In the genomic region with DNA sequence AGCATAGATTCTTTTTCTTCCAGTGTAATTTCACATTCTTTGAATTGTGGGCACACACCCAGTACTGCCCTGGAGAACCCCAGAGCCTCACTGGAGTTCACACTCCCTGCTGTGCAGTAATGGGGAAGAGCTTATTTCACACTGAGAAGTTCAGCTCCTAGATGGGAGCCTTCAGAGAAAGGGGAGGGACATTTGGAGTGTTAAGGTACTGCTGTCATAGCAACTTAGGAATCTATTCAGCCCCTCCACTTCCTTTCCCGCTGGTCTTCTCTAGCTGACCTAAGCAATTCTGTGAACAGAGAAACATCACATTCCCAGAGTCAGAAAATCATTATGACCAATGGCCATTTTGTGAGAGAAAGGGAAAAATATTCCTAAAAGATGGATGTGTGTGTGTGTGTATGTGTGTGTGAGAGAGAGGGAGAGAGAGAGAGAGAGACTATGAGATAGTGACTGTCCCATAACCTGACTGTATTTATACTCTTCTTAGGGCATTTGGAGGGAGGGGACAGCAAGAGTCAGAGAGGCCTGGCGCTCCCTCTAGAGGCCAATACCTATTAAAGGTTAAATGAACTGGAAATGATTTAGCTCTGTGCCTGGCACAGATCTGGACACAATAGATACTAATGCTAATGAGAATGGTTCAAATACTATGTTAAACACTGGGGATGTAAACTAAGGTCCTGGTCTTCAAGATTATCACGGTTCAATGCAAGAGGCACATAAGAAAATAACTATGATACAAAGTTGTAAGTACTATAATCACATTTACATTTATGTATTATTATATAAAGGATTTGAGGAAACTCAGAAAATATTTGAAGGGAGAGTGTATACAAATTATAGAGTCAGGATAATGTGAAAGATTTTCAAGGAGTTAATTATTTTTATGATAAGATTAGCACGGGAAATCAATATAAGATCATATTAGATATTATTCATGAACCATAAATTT, we compare ENCODE assay signal across 8 cellular contexts. TPM values are rescaled to one million over a fixed set of nuclear protein-coding genes. Genes with fewer than 3 reads are reported as not detected.
DNase-seq lines count a peak whose midpoint lies in the region; ATAC-seq and TF ChIP-seq lines count a peak whose summit lies in the region.

No MANE protein-coding gene starts in this region.

- no peak overlapping the region; the same call in 1 of the 2 replicates for H3K9ac ChIP-seq in iPS-20b (ENCODE audit: low read depth, low read length)

- WGBS in body of pancreas, 2 donors, result 14 to 17% methylated on average over 4 of the region's 4 CpGs

- intact Hi-C loops in body of pancreas (cut with DNase I), result no loop called here

- DNase-seq in SIG-M5 treated with dmso at 0.1 percent for 504 hours (lab: John Stamatoyannopoulos, UW; ENCODE audit: unreplicated experiment) (peak; percentile 71), SIG-M5 (lab: John Stamatoyannopoulos, UW) (no peak), H7 (peak; percentile 49), RKO (ENCODE audit: low spot score) (peak; percentile 76), body of pancreas (peak; percentile 60 to 75 (median 68))
- DNase-seq in Jurkat, Clone E6-1 (ENCODE audit: low read depth, low spot score), result peak; percentile 39
- DNase-seq in stimulated activated CD4-positive, alpha-beta T cell treated with anti-CD3 and anti-CD28 coated beads, Interleukin-15, amount 100 ng/mL, for 24 hours, result peak; percentile 48

- ATAC-seq in body of pancreas, result peak; percentile 80

- H3K27me3 ChIP-seq in H7 (ENCODE audit: control insufficient read depth, insufficient read depth, low read length), result peaks cover 17% of the 10 kb centered on the region
- H3K27me3 ChIP-seq in body of pancreas, result no peaks in the 10 kb centered on the region
- peaks cover 34% of the 10 kb centered on the region for H3K27me3 ChIP-seq in iPS-20b (ENCODE audit: insufficient read depth, low read length)

- H3K4me1 ChIP-seq in body of pancreas, result peaks cover 35% of the 10 kb centered on the region
- peaks cover 19% of the 10 kb centered on the region for H3K4me1 ChIP-seq in iPS-20b (ENCODE audit: insufficient read depth, low read length)

- H3K4me3 ChIP-seq in H7 (ENCODE audit: insufficient read depth, low read depth, low read length) (no peak overlapping the region), body of pancreas (no peak overlapping the region), iPS-20b (ENCODE audit: low read length) (peak overlapping the region; percentile 41)
- no peak overlapping the region for H3K4me3 ChIP-seq in Jurkat, Clone E6-1 (ENCODE audit: low read length)

- no peak for TF ChIP-seq POLR2A in body of pancreas (IDR thresholded peaks at IDR 0.05)

- H3K9me3 ChIP-seq in body of pancreas (no peaks in the 10 kb centered on the region), iPS-20b (ENCODE audit: insufficient read depth, low read depth, low read length) (no peaks in the 10 kb centered on the region)

- H3K36me3 ChIP-seq in H7 (replicated peaks; ENCODE audit: control insufficient read depth, insufficient read depth, low read length), result no peaks in the 10 kb centered on the region
- no peaks in the 10 kb centered on the region for H3K36me3 ChIP-seq in body of pancreas (replicated peaks in 1 of 2; ENCODE audit: insufficient read depth in 1 of 2, low read depth in 2 of 2)
- no peaks in the 10 kb centered on the region for H3K36me3 ChIP-seq in iPS-20b (ENCODE audit: insufficient read depth, low read depth, low read length)

- peak; percentile 37 to 82 (median 67) for TF ChIP-seq CTCF in body of pancreas (IDR thresholded peaks at IDR 0.05)

- H3K27ac ChIP-seq in body of pancreas, result no peak overlapping the region
- no peak overlapping the region for H3K27ac ChIP-seq in iPS-20b (ENCODE audit: low read length)

RNA-seq across cellular contexts. Expression of a gene that starts 41.5 kb away (rescaled TPM):
- total RNA-seq in H7 (2014; rRNA removed; shearing (Covaris generic)), result 51.3 and 51.5 TPM in 2 replicates
- polyA plus RNA-seq in Jurkat, Clone E6-1 (2012; ENCODE audit: insufficient read depth, insufficient read length), result 52.4 TPM
- total RNA-seq in body of pancreas, result 10 to 100 TPM; 22.1 to 37.9 TPM
